Comparison of ENCODE assay signal across 8 cellular contexts in genomic region chr2:231713738-231714638, GRCh38. TPM values are rescaled to one million over a fixed set of nuclear protein-coding genes. Genes with fewer than 3 reads are reported as not detected.
A peak's percentile ranks its signal among the peaks of the same experiment; 100 is the strongest.
DNase-seq lines count a peak whose midpoint lies in the region; ATAC-seq and TF ChIP-seq lines count a peak whose summit lies in the region.

No MANE protein-coding gene starts in this region.

- TF ChIP-seq CTCF in GM12865 (IDR thresholded peaks at IDR 0.05; ENCODE audit: insufficient read depth, low read depth, low read length, missing control alignments) (peak; percentile 95), IMR-90 (conservative IDR thresholded peaks at IDR 0.05; ENCODE audit: low read depth, low read length) (peak; percentile 90)

- H3K14ac ChIP-seq in IMR-90 (replicated peaks; ENCODE audit: low read depth, low read length), result no peak overlapping the region

- peak overlapping the region; percentile 6 for H2BK5ac ChIP-seq in IMR-90 (ENCODE audit: low read depth, low read length, poor library complexity, severe bottlenecking)

- no peak overlapping the region for H3K56ac ChIP-seq in IMR-90 (ENCODE audit: extremely low read depth, insufficient read depth, low read length)

- peaks cover 26% of the 10 kb centered on the region for H3K4me1 ChIP-seq in IMR-90 (ENCODE audit: control insufficient read depth, insufficient read depth, low read length)
- peaks cover 11 to 14% of the 10 kb centered on the region in 2 donors for H3K4me1 ChIP-seq in esophagus (ENCODE audit: control insufficient read depth in 2 of 2, insufficient read depth in 2 of 2, low read length in 1 of 2)
- H3K4me1 ChIP-seq in muscle layer of colon (ENCODE audit: insufficient read depth, low read length), result peaks cover 37% of the 10 kb centered on the region

- peak; percentile 70 for TF ChIP-seq RAD21 in IMR-90 (IDR thresholded peaks at IDR 0.05; ENCODE audit: low read length)

- no peak overlapping the region for H3K23ac ChIP-seq in IMR-90 (ENCODE audit: low read depth, low read length)

- no peak overlapping the region for H4K5ac ChIP-seq in IMR-90 (ENCODE audit: low read depth, low read length)

- no peak overlapping the region for H3K4me3 ChIP-seq in GM12865 (ENCODE audit: low read depth, low read length)
- H3K4me3 ChIP-seq in IMR-90 (ENCODE audit: insufficient read depth, low read depth, low read length), result no peak overlapping the region
- no peak overlapping the region for H3K4me3 ChIP-seq in esophagus (ENCODE audit: low read depth in 1 of 2, low read length in 2 of 2)
- H3K4me3 ChIP-seq in muscle layer of colon (ENCODE audit: low read depth in 1 of 2, low read length in 2 of 2), result no peak overlapping the region

- no peak overlapping the region for H4K91ac ChIP-seq in IMR-90 (ENCODE audit: insufficient read depth, low read depth, low read length)

- POLR2A ChIA-PET in IMR-90 (lab: Charles Lee; ENCODE audit: unreplicated experiment), result interaction anchor here (1.2 kb wide), 1 partner anchor 36 kb away, joined by 4 read pairs; no protein-coding TSS in a partner anchor

- intact Hi-C loops in IMR-90 (cut with micrococcal nuclease), result loop anchor here (1.0 kb wide), 1 partner anchor 102 kb away; no protein-coding TSS in a partner anchor

- no peak overlapping the region for H2AK5ac ChIP-seq in IMR-90 (ENCODE audit: low read depth, low read length)

- 39% methylated on average over 8 of the region's 15 CpGs; no CpG with 5 or more reads in 1 of the 2 experiments for WGBS in IMR-90 (ENCODE audit: extremely low coverage in 2 of 2, insufficient read length in 1 of 2), 2 experiments
- WGBS in esophagus, 2 donors, result 10 to 11% methylated on average over 13 to 15 of the region's 15 CpGs

- H3K9ac ChIP-seq in IMR-90 (ENCODE audit: low read depth, low read length) (no peak overlapping the region), muscle layer of colon (ENCODE audit: low read length) (peak overlapping the region; percentile 32)

- BruUV-seq in IMR-90 (replicated peaks; lab: Mats Ljungman, UMichigan), result no TSS peak

- H4K20me1 ChIP-seq in IMR-90 (ENCODE audit: insufficient read depth, low read length), result peaks cover 59% of the 10 kb centered on the region

- H3K36me3 ChIP-seq in IMR-90 (ENCODE audit: control insufficient read depth, insufficient read depth, low read length) (peaks cover 18% of the 10 kb centered on the region), esophagus (ENCODE audit: control insufficient read depth in 2 of 2, insufficient read depth in 2 of 2, low read length in 1 of 2) (peaks cover 6 to 15% of the 10 kb centered on the region in 2 donors), muscle layer of colon (ENCODE audit: insufficient read depth, low read length) (peaks cover 23% of the 10 kb centered on the region)

- no peak overlapping the region for H3K4ac ChIP-seq in IMR-90 (ENCODE audit: low read depth, low read length)

- H3K27ac ChIP-seq in IMR-90 (ENCODE audit: insufficient read depth, low read length) (peak overlapping the region; percentile 10; the same call in 1 of the 2 replicates), esophagus (ENCODE audit: low read depth in 2 of 2, low read length in 1 of 2) (peak overlapping the region; percentile 71 to 82), muscle layer of colon (ENCODE audit: low read depth, low read length) (peak overlapping the region; percentile 52)

- peaks cover 12% of the 10 kb centered on the region for H3K9me1 ChIP-seq in IMR-90 (ENCODE audit: insufficient read depth, low read length)

- dilution Hi-C loops in IMR-90 (cut with HindIII; ENCODE audit: low sequenced_read_pairs, unreplicated experiment), result no loop called here

- CTCF ChIA-PET in IMR-90 (lab: Yijun Ruan, JAX), result interaction anchor here (0.5 to 4.4 kb wide), 12 partner anchors 11 to 147 kb away, joined by 3 to 57 read pairs (median 4); no protein-coding TSS in a partner anchor

- in situ Hi-C loops in IMR-90 (cut with MboI; ENCODE audit: low sequenced_read_pairs), result loop anchor here (5.0 kb wide), 2 partner anchors 37 to 102 kb away; no protein-coding TSS in a partner anchor

- H3K27me3 ChIP-seq in IMR-90 (ENCODE audit: control insufficient read depth, insufficient read depth, low read length) (no peaks in the 10 kb centered on the region), esophagus (ENCODE audit: control insufficient read depth in 1 of 2, insufficient read depth in 2 of 2, low read length in 2 of 2) (no peaks in the 10 kb centered on the region), muscle layer of colon (ENCODE audit: control insufficient read depth in 1 of 2, insufficient read depth in 2 of 2, low read length in 2 of 2) (no peaks in the 10 kb centered on the region)

- peaks cover 0 to 33% of the 10 kb centered on the region in 2 experiments; a peak in 2 of 4 replicates for H3K79me1 ChIP-seq in IMR-90 (ENCODE audit: low read depth in 1 of 2, low read length in 2 of 2)

- H2BK20ac ChIP-seq in IMR-90 (ENCODE audit: low read depth, low read length), result no peak overlapping the region

- no peak overlapping the region for H2BK120ac ChIP-seq in IMR-90 (ENCODE audit: low read depth, low read length)

- TF ChIP-seq POLR2A in IMR-90 (IDR thresholded peaks at IDR 0.05; ENCODE audit: low read depth, low read length), result peak; percentile 43; the same call in 1 of the 2 replicates

- peak overlapping the region; percentile 69 for H2AK9ac ChIP-seq in IMR-90 (replicated peaks; ENCODE audit: low read depth, low read length, poor library complexity)

- no peaks in the 10 kb centered on the region for H3K9me3 ChIP-seq in IMR-90 (ENCODE audit: control insufficient read depth, insufficient read depth, low read length)
- H3K9me3 ChIP-seq in esophagus (ENCODE audit: control insufficient read depth in 2 of 2, insufficient read depth in 1 of 2, low read depth in 1 of 2, low read length in 1 of 2), result no peaks in the 10 kb centered on the region
- no peaks in the 10 kb centered on the region for H3K9me3 ChIP-seq in muscle layer of colon (ENCODE audit: low read length)

- ATAC-seq in IMR-90 (ENCODE audit: low read depth) (peak; percentile 30), HG02852 (IDR thresholded peaks at IDR 0.05; ENCODE audit: unreplicated experiment) (no peak)

- H3K4me2 ChIP-seq in IMR-90 (ENCODE audit: low read depth, low read length), result no peak overlapping the region

- H2AFZ ChIP-seq in IMR-90 (replicated peaks; ENCODE audit: low read length, poor library complexity), result peak overlapping the region; percentile 38

- no peak overlapping the region for H3K18ac ChIP-seq in IMR-90 (ENCODE audit: low read depth, low read length)

- peak; percentile 93 for DNase-seq in GM12865 (ENCODE audit: low read depth)
- peak; percentile 87 for DNase-seq in IMR-90
- peak; percentile 75 for DNase-seq in OCI-M2 (lab: John Stamatoyannopoulos, UW; ENCODE audit: unreplicated experiment)
- peak; percentile 93 for DNase-seq in activated T-cell treated with anti-CD3 and anti-CD28 coated beads, Interleukin-2, amount 50 U/mL, for 1 hour
- DNase-seq in stimulated activated CD8-positive, alpha-beta memory T cell treated with anti-CD3 and anti-CD28 coated beads, Interleukin-7, amount 100 ng/mL, for 1 hour (ENCODE audit: low read depth in 2 of 2), result peak; percentile 76 to 90

- H2BK15ac ChIP-seq in IMR-90 (ENCODE audit: low read depth, low read length), result no peak overlapping the region

- peak overlapping the region in 1 of 2 experiments; percentile 44; a peak in 1 of 4 replicates for H4K8ac ChIP-seq in IMR-90 (ENCODE audit: low read depth in 2 of 2, low read length in 2 of 2)

TF ChIP-seq in IMR-90, 13 proteins besides CTCF, POLR2A, EP300 and RAD21:
- TF ChIP-seq CHD1 (IDR thresholded peaks at IDR 0.05; ENCODE audit: low read depth, low read length) (no peak), CEBPB (IDR thresholded peaks at IDR 0.05; ENCODE audit: low read depth, low read length) (no peak), FOS (IDR thresholded peaks at IDR 0.05; ENCODE audit: low read depth, low read length) (no peak), BHLHE40 (IDR thresholded peaks at IDR 0.05; ENCODE audit: low read depth, low read length) (peak; percentile 25; the same call in 1 of the 2 replicates), MXI1 (IDR thresholded peaks at IDR 0.05; ENCODE audit: borderline replicate concordance, low read depth, low read length) (no peak), RCOR1 (IDR thresholded peaks at IDR 0.05; ENCODE audit: insufficient replicate concordance, low read length) (no peak), MAFK (IDR thresholded peaks at IDR 0.05; ENCODE audit: low read depth, low read length) (no peak), SMC3 (IDR thresholded peaks at IDR 0.05; ENCODE audit: low read depth, low read length) (peak; percentile 72), ELK1 (IDR thresholded peaks at IDR 0.05; ENCODE audit: borderline replicate concordance, low read depth, low read length) (no peak), MAZ (IDR thresholded peaks at IDR 0.05; ENCODE audit: borderline replicate concordance, low read depth, low read length) (0 out of 2 replicates have a peak, but pooled peaks have one; percentile 19), RFX5 (IDR thresholded peaks at IDR 0.05; ENCODE audit: low read depth, low read length) (no peak), NFE2L2 (IDR thresholded peaks at IDR 0.05; ENCODE audit: low read depth, low read length) (no peak), USF2 (IDR thresholded peaks at IDR 0.05; ENCODE audit: low read depth, low read length) (peak; percentile 80)

RNA-seq across cellular contexts. Expression of gene PTMA, which starts 5.7 kb away (rescaled TPM):
- total RNA-seq in IMR-90 (2012; rRNA removed), result 380 and 776 TPM in 2 replicates
- polyA plus RNA-seq in IMR-90 (2012; rRNA removed) (647 and 742 TPM in 2 replicates), esophagus (1,000 to 10,000 TPM; 1,139 to 1,606 TPM)
- 585 and 1,669 TPM in 2 replicates for polyA plus RNA-seq in IMR-90 (2012; cell fraction: cytosol; rRNA removed)
- 208 and 388 TPM in 2 replicates for polyA plus RNA-seq in IMR-90 (2012; cell fraction: nucleus; rRNA removed; ENCODE audit: low replicate concordance)

Comparison
In these comparisons a context has a peak if more than half of its experiments do, and no peak if none do; other contexts are left out.
1. H3K27ac ChIP-seq: peak in every context shown above with its lines; median percentile 76 in esophagus; 52 in muscle layer of colon; 10 in IMR-90.